8 cellular contexts compared by ENCODE assay signal in genomic region chr17:77331161-77331864, GRCh38.
DNase-seq lines count a peak whose midpoint lies in the region; ATAC-seq and TF ChIP-seq lines count a peak whose summit lies in the region.

No MANE protein-coding gene starts in this region.

- peak; percentile 89 for TF ChIP-seq CTCF in WTC11 (IDR thresholded peaks at IDR 0.05)
- peak; percentile 95 for TF ChIP-seq CTCF in cardiac fibroblast (IDR thresholded peaks at IDR 0.05; ENCODE audit: low read depth, low read length)
- peak; percentile 94 for TF ChIP-seq CTCF in kidney epithelial cell (IDR thresholded peaks at IDR 0.05; ENCODE audit: insufficient read depth, low read length, poor library complexity, severe bottlenecking)

- POLR2A ChIA-PET in WTC11 (lab: Charles Lee) = no interaction called here

- H3K9me3 Mint-ChIP-seq in WTC11 = 0 out of 2 replicates have a peak, but pooled peaks cover 11% of the 10 kb centered on the region

- DNase-seq in AG08396 (ENCODE audit: low spot score) = peak; percentile 89
- DNase-seq in NCI-H2227 (lab: John Stamatoyannopoulos, UW; ENCODE audit: unreplicated experiment) = peak; percentile 93
- peak; percentile 95 for DNase-seq in WTC11 (ENCODE audit: low spot score)
- DNase-seq in cardiac fibroblast (ENCODE audit: low read depth in 2 of 2) = peak; percentile 89 to 91
- DNase-seq in kidney epithelial cell (ENCODE audit: low read depth) = peak; percentile 49
- DNase-seq in stimulated activated CD4-positive, alpha-beta T cell treated with anti-CD3 and anti-CD28 coated beads, Interleukin-1b, Interleukin-23, amount 100 ng/mL, for 24 hours (ENCODE audit: low read depth in 4 of 4, low spot score in 1 of 4) = peak; percentile 92 to 98 (median 96)

- CTCF ChIA-PET in WTC11 (lab: Charles Lee) = interaction anchor here (0.5 to 3.6 kb wide), 35 partner anchors 9 to 211 kb away, joined by 3 to 56 read pairs (median 4); no protein-coding TSS in a partner anchor

- H3K36me3 Mint-ChIP-seq in WTC11 = no peaks in the 10 kb centered on the region; the same call in 1 of the 2 replicates

- H3K4me3 Mint-ChIP-seq in WTC11 = peak overlapping the region; percentile 35; the same call in 1 of the 2 replicates

- peak; percentile 76 for ATAC-seq in GM18868 (IDR thresholded peaks at IDR 0.05; ENCODE audit: unreplicated experiment)
- ATAC-seq in HG03139 (IDR thresholded peaks at IDR 0.05; ENCODE audit: unreplicated experiment) = peak; percentile 59
- peak; percentile 88 for ATAC-seq in WTC11

- H3K4me1 Mint-ChIP-seq in WTC11 = peaks cover 25% of the 10 kb centered on the region

- H3K4me3 ChIP-seq in cardiac fibroblast (replicated peaks in 1 of 2; ENCODE audit: low read depth in 2 of 2, low read length in 2 of 2) = peak overlapping the region in 1 of 2 donors; percentile 14
- H3K4me3 ChIP-seq in kidney epithelial cell (ENCODE audit: low read depth, low read length) = no peak overlapping the region

- no peaks in the 10 kb centered on the region for H3K36me3 ChIP-seq in kidney epithelial cell (ENCODE audit: control insufficient read depth, insufficient read depth, low read length)

- no peaks in the 10 kb centered on the region for H3K27me3 ChIP-seq in kidney epithelial cell (ENCODE audit: control insufficient read depth, insufficient read depth, low read length)

- H3K27ac Mint-ChIP-seq in WTC11 = peak overlapping the region; percentile 47; the same call in 1 of the 2 replicates

- no peaks in the 10 kb centered on the region for H3K27me3 Mint-ChIP-seq in WTC11 (ENCODE audit: low read depth)

TF ChIP-seq in WTC11, 78 proteins besides CTCF, POLR2A, EP300 and RAD21:
- no peak for TF ChIP-seq USF1 (CRISPR knock-in tag; IDR thresholded peaks at IDR 0.05)
- TF ChIP-seq FOXK1 (CRISPR knock-in tag; IDR thresholded peaks at IDR 0.05) = peak; percentile 35; the same call in 1 of the 2 replicates
- TF ChIP-seq FOXP1 (CRISPR knock-in tag; IDR thresholded peaks at IDR 0.05; ENCODE audit: borderline replicate concordance) = peak; percentile 49; the same call in 1 of the 2 replicates
- TF ChIP-seq MLX (CRISPR knock-in tag; IDR thresholded peaks at IDR 0.05) = peak; percentile 26; the same call in 1 of the 2 replicates
- peak; percentile 65 for TF ChIP-seq SP1 (CRISPR knock-in tag; conservative IDR thresholded peaks at IDR 0.05)
- TF ChIP-seq ZBTB43 (CRISPR knock-in tag; IDR thresholded peaks at IDR 0.05) = 0 out of 2 replicates have a peak, but pooled peaks have one; percentile 25
- TF ChIP-seq ERG (CRISPR knock-in tag; IDR thresholded peaks at IDR 0.05) = no peak
- TF ChIP-seq OVOL2 (CRISPR knock-in tag; IDR thresholded peaks at IDR 0.05; ENCODE audit: borderline replicate concordance) = no peak
TF ChIP-seq in WTC11: peak in this region for 5.
